16 cellular contexts compared by ENCODE assay signal in genomic region chrY:2949590-2950252, GRCh38. TPM values are rescaled to one million over a fixed set of nuclear protein-coding genes. Genes with fewer than 3 reads are reported as not detected.
DNase-seq lines count a peak whose midpoint lies in the region; ATAC-seq and TF ChIP-seq lines count a peak whose summit lies in the region.
"Had no signal": no experiment of that assay in that cellular context is flagged by ENCODE, and none has a peak within 500 bp of the region (broad histone marks: within the 10 kb centered on the region; RNA-seq: fewer than 3 reads in every experiment).

No MANE protein-coding gene starts in this region.

- no peak overlapping the region for H3K27ac ChIP-seq in esophagus muscularis mucosa (replicated peaks in 1 of 4)
- H3K27ac ChIP-seq: ascending aorta had no signal

- H3K27me3 ChIP-seq in esophagus muscularis mucosa = no peaks in the 10 kb centered on the region
- H3K27me3 ChIP-seq: ascending aorta had no signal

- H3K4me3 ChIP-seq in GM12864 (ENCODE audit: low read depth, low read length) (peak overlapping the region; percentile 28; the same call in 1 of the 2 replicates), esophagus muscularis mucosa (no peak overlapping the region)
- H3K4me3 ChIP-seq: ascending aorta had no signal

- intact Hi-C loops in esophagus muscularis mucosa (cut with DNase I) = no loop called here

- no peak for TF ChIP-seq POLR2A in esophagus muscularis mucosa (IDR thresholded peaks at IDR 0.05; ENCODE audit: low read depth)

- no CpG with 5 or more reads among the region's 7 CpGs for WGBS in esophagus muscularis mucosa

- no peak for DNase-seq in GM12864 (ENCODE audit: low read depth)
- DNase-seq in activated naive CD4-positive, alpha-beta T cell treated with anti-CD3 and anti-CD28 coated beads, Interleukin-2, amount 50 U/mL, for 16 hours = peak; percentile 30
- no peak for DNase-seq in esophagus muscularis mucosa (ENCODE audit: extremely low spot score)
- no peak for DNase-seq in NCI-H524 treated with DMSO at 0.1 percent for 48 hours (lab: John Stamatoyannopoulos, UW)
- no peak for DNase-seq in NCI-H146 treated with DMSO at 0.1 percent for 48 hours (lab: John Stamatoyannopoulos, UW; ENCODE audit: unreplicated experiment)
- DNase-seq: DMS79 treated with DMSO at 0.1 percent for 48 hours; Kasumi-1; naive thymus-derived CD8-positive, alpha-beta T cell; NCI-H1930; NCI-H526 treated with DMSO at 0.1 percent for 48 hours; stimulated activated naive CD4-positive, alpha-beta T cell treated with Interleukin-2 at 50 U/mL for 16 hours had no signal

- H3K9me3 ChIP-seq in esophagus muscularis mucosa = no peaks in the 10 kb centered on the region
- H3K9me3 ChIP-seq: ascending aorta had no signal

- ATAC-seq in GM21367 (IDR thresholded peaks at IDR 0.05; ENCODE audit: unreplicated experiment) (peak; percentile 78), HG03139 (IDR thresholded peaks at IDR 0.05; ENCODE audit: unreplicated experiment) (peak; percentile 54), GM18909 (IDR thresholded peaks at IDR 0.05; ENCODE audit: poor library complexity, unreplicated experiment) (no peak)
- ATAC-seq: esophagus mucosa had no signal

- no peak for TF ChIP-seq EP300 in esophagus muscularis mucosa (IDR thresholded peaks at IDR 0.05)

- H3K36me3 ChIP-seq in esophagus muscularis mucosa = no peaks in the 10 kb centered on the region
- H3K36me3 ChIP-seq: ascending aorta had no signal

- no peak for TF ChIP-seq CTCF in GM12864 (IDR thresholded peaks at IDR 0.05; ENCODE audit: low read depth, low read length, missing control alignments)
- no peak for TF ChIP-seq CTCF in esophagus muscularis mucosa (IDR thresholded peaks at IDR 0.05)

- H3K4me1 ChIP-seq in esophagus muscularis mucosa = peaks cover 0 to 32% (median 2%) of the 10 kb centered on the region in 4 donors
- H3K4me1 ChIP-seq: ascending aorta had no signal

RNA-seq across cellular contexts. Expression of gene ZFY, which starts 14.5 kb away (rescaled TPM):
- 10 to 100 TPM in 2 of 4 donors, under 1 TPM in 1, not detected in 1; 0.06 to 24.9 (median 16.6) TPM for total RNA-seq in esophagus muscularis mucosa
- total RNA-seq: ascending aorta, esophagus mucosa had no signal
